18 cellular contexts compared by ENCODE assay signal in the genomic region with DNA sequence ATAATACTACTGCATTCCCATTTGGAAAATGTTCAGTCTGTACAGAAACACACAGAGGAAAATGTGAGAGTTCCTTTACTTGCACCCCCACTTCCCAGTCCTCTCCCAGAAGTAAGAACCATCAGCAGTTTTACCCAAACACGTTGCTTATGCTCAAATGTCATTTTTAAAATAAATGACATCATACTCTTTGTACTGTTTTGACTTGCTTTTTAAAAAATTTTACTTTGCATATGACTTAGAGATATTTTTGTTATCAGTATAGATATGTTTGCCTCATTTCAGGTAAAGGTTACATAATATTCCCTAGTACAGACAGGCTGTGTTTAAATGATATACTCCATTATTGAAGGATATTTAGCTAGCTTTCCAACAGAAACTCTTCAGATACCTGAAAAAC.
"Had no signal": no experiment of that assay in that cellular context is flagged by ENCODE, and none has a peak within 500 bp of the region (broad histone marks: within the 10 kb centered on the region; RNA-seq: fewer than 3 reads in every experiment).

No MANE protein-coding gene starts in this region.

- DNase-seq: Karpas-422, KG1, MG63, NCI-H1092, NCI-H1436, NCI-H187, NCI-H2029, NCI-H2081 treated with DMSO at 0.1 percent for 48 hours, NCI-H2171, NCI-H226, NCI-H446, NCI-H510A, NCI-H524 treated with DMSO at 0.1 percent for 48 hours, NCI-H69, NCI-H774, Right ventricle myocardium superior, RPMI8226, SIG-M5 had no signal
